In genomic region chr6:14927398-14927797, GRCh38 we compare ENCODE assay signal across 1 cellular context.
TF ChIP-seq lines count a peak whose summit lies in the region.

No MANE protein-coding gene starts in this region.

TF ChIP-seq in IMR-90, 13 proteins besides CTCF, POLR2A, EP300 and RAD21:
- TF ChIP-seq USF2 (IDR thresholded peaks at IDR 0.05; ENCODE audit: low read depth, low read length) = no peak
- peak; percentile 57 for TF ChIP-seq CEBPB (IDR thresholded peaks at IDR 0.05; ENCODE audit: low read depth, low read length)
- no peak for TF ChIP-seq MAFK (IDR thresholded peaks at IDR 0.05; ENCODE audit: low read depth, low read length)
- no peak for TF ChIP-seq ELK1 (IDR thresholded peaks at IDR 0.05; ENCODE audit: borderline replicate concordance, low read depth, low read length)
- TF ChIP-seq BHLHE40 (IDR thresholded peaks at IDR 0.05; ENCODE audit: low read depth, low read length) = no peak
